Comparison of ENCODE assay signal across 1 cellular context in the genomic region with DNA sequence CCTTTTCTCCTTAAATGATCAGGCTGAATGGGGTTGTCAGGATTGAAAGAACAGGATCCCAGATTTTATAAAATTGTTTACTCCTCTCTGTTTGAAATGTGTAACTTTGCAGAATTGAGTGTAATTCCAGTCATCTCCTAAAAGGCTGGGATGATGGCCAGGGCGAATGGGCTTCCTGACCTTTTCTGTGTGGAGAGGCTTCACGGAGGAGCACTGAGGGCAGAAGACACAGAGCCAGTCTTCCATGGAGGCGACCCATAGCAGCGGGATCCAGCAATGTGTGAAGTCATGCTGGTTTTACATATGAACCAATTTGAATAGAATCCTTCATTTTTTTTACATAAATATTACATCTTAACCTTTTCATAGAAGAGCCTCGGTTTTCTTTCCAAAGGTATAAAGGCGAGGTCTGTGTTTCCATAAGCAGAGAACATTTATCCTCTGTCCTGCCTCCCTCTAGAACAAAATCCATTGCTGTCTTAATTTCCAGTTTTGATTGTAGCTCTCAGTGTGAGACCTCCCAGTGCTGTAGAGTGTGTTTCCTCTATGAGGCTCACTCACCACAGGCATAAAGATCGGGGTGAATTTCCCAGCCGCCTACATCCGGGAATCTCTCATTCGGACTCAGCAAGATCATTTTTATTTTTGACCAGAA.
TF ChIP-seq lines count a peak whose summit lies in the region.

No MANE protein-coding gene starts in this region.

TF ChIP-seq in H1, 55 proteins besides CTCF, POLR2A, EP300 and RAD21:
- TF ChIP-seq RFX5 (IDR thresholded peaks at IDR 0.05; ENCODE audit: borderline replicate concordance, low read depth, low read length) (no peak), POU5F1 (IDR thresholded peaks at IDR 0.05; ENCODE audit: low read depth, low read length) (no peak), CHD7 (IDR thresholded peaks at IDR 0.05; ENCODE audit: insufficient replicate concordance, low read length) (no peak), SIX5 (IDR thresholded peaks at IDR 0.05; ENCODE audit: low read depth, low read length) (no peak), TAF1 (IDR thresholded peaks at IDR 0.05; ENCODE audit: low read depth, low read length) (no peak), SP4 (IDR thresholded peaks at IDR 0.05; ENCODE audit: low read length) (no peak), BACH1 (IDR thresholded peaks at IDR 0.05; ENCODE audit: low read length) (no peak), ZNF274 (IDR thresholded peaks at IDR 0.05; ENCODE audit: borderline replicate concordance, extremely low read depth, low read length) (no peak), FOSL1 (IDR thresholded peaks at IDR 0.05; ENCODE audit: insufficient read depth, low read depth, low read length) (no peak), CBX8 (IDR thresholded peaks at IDR 0.05; ENCODE audit: borderline replicate concordance, low read depth, low read length) (no peak), RXRA (IDR thresholded peaks at IDR 0.05; ENCODE audit: insufficient read depth, low read depth, low read length) (no peak), HDAC6 (IDR thresholded peaks at IDR 0.05; ENCODE audit: low read depth, low read length) (no peak), GABPA (IDR thresholded peaks at IDR 0.05; ENCODE audit: borderline replicate concordance, insufficient read depth, low read length) (no peak), SP1 (IDR thresholded peaks at IDR 0.05; ENCODE audit: low read depth, low read length) (no peak), KDM4A (IDR thresholded peaks at IDR 0.05; ENCODE audit: low read depth, low read length, severe bottlenecking) (no peak), JUND (IDR thresholded peaks at IDR 0.05; ENCODE audit: low read length) (no peak), BRCA1 (IDR thresholded peaks at IDR 0.05; ENCODE audit: low read depth, low read length) (no peak)
- TF ChIP-seq, protein P1, sequence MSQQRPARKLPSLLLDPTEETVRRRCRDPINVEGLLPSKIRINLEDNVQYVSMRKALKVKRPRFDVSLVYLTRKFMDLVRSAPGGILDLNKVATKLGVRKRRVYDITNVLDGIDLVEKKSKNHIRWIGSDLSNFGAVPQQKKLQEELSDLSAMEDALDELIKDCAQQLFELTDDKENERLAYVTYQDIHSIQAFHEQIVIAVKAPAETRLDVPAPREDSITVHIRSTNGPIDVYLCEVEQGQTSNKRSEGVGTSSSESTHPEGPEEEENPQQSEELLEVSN (IDR thresholded peaks at IDR 0.05): no peak
